In genomic region chr18:58870130-58870529, GRCh38 we compare ENCODE assay signal across 20 cellular contexts. TPM values are rescaled to one million over a fixed set of nuclear protein-coding genes. Genes with fewer than 3 reads are reported as not detected.
DNase-seq lines count a peak whose midpoint lies in the region; ATAC-seq and TF ChIP-seq lines count a peak whose summit lies in the region.
"Had no signal": no experiment of that assay in that cellular context is flagged by ENCODE, and none has a peak within 500 bp of the region (broad histone marks: within the 10 kb centered on the region; RNA-seq: fewer than 3 reads in every experiment).

No MANE protein-coding gene starts in this region.

- WGBS in SK-N-SH (ENCODE audit: low lambda C conversion rate) = 95% methylated on average over 5 of the region's 5 CpGs

- no peaks in the 10 kb centered on the region for H3K9me3 Mint-ChIP-seq in nephron
- H3K9me3 Mint-ChIP-seq: effector memory CD8-positive, alpha-beta T cell had no signal

- H3K36me3 ChIP-seq in SK-N-SH (replicated peaks in 1 of 2; ENCODE audit: control insufficient read depth in 1 of 2, insufficient read depth in 2 of 2, low read length in 1 of 2) = peaks cover 31 to 40% of the 10 kb centered on the region in 2 experiments
- no peaks in the 10 kb centered on the region for H3K36me3 ChIP-seq in breast epithelium
- H3K36me3 ChIP-seq in tibial artery = peaks cover 11 to 33% (median 16%) of the 10 kb centered on the region in 3 donors

- DNase-seq in SK-N-SH (no peak), breast epithelium (ENCODE audit: low spot score in 2 of 2) (no peak), tibial artery (no peak)
- DNase-seq in activated effector memory CD4-positive, alpha-beta T cell treated with anti-CD3 and anti-CD28 coated beads, Interleukin-2, amount 50 U/mL, for 16 hours = no peak
- DNase-seq: activated CD8-positive, alpha-beta T cell treated with anti-CD3 and anti-CD28 coated beads, Interleukin-2, amount 10 ng/mL, durations not matched to agents 7 days and 5 days; effector memory CD8-positive, alpha-beta T cell; foreskin keratinocyte; Karpas-422; NCI-H1436 treated with DMSO at 0.1 percent for 48 hours; OCI-M1; stimulated activated naive CD8-positive, alpha-beta T cell treated with anti-CD3 and anti-CD28 coated beads, Interleukin-15, Interleukin-2, amounts not matched to agents 100 U/mL and 50 U/mL, for 24 hours had no signal

- H3K27me3 ChIP-seq in SK-N-SH (ENCODE audit: insufficient read depth) = no peaks in the 10 kb centered on the region
- H3K27me3 ChIP-seq in breast epithelium = no peaks in the 10 kb centered on the region
- H3K27me3 ChIP-seq in tibial artery = no peaks in the 10 kb centered on the region
- H3K27me3 ChIP-seq: foreskin keratinocyte had no signal

- H3K4me1 Mint-ChIP-seq in nephron = peaks cover 59% of the 10 kb centered on the region

- TF ChIP-seq POLR2A in breast epithelium (IDR thresholded peaks at IDR 0.05) = no peak

- no peak for TF ChIP-seq CTCF in SK-N-SH (IDR thresholded peaks at IDR 0.05)
- no peak for TF ChIP-seq CTCF in breast epithelium (IDR thresholded peaks at IDR 0.05)
- no peak for TF ChIP-seq CTCF in nephron (IDR thresholded peaks at IDR 0.05; ENCODE audit: unreplicated experiment in 3 of 3)
- TF ChIP-seq CTCF in tibial artery (IDR thresholded peaks at IDR 0.05) = no peak

- peak overlapping the region; percentile 12 to 92 (median 86) for H3K27ac Mint-ChIP-seq in nephron
- H3K27ac Mint-ChIP-seq: activated CD8-positive, alpha-beta T cell treated with anti-CD3 and anti-CD28 coated beads, Interleukin-2, amount 10 ng/mL, durations not matched to agents 7 days and 5 days; memory B cell had no signal

- H3K9me3 ChIP-seq in SK-N-SH (no peaks in the 10 kb centered on the region), breast epithelium (no peaks in the 10 kb centered on the region), tibial artery (no peaks in the 10 kb centered on the region)

- H3K4me2 ChIP-seq in SK-N-SH = no peak overlapping the region

- TF ChIP-seq EP300 in SK-N-SH (IDR thresholded peaks at IDR 0.05; ENCODE audit: borderline replicate concordance in 1 of 2, low read depth in 1 of 2, low read length in 1 of 2) = no peak

- H2AFZ ChIP-seq in SK-N-SH (ENCODE audit: low read depth) = no peak overlapping the region

- peaks cover 74% of the 10 kb centered on the region for H3K79me2 ChIP-seq in SK-N-SH (ENCODE audit: insufficient read depth)

- no peaks in the 10 kb centered on the region for H3K27me3 Mint-ChIP-seq in nephron (ENCODE audit: low read depth)
- H3K27me3 Mint-ChIP-seq: memory B cell had no signal

- peaks cover 89% of the 10 kb centered on the region for H3K36me3 Mint-ChIP-seq in nephron (ENCODE audit: low read depth)

- no peak overlapping the region for H3K4me3 Mint-ChIP-seq in nephron
- H3K4me3 Mint-ChIP-seq: activated CD8-positive, alpha-beta T cell treated with anti-CD3 and anti-CD28 coated beads, Interleukin-2, amount 10 ng/mL, durations not matched to agents 7 days and 5 days; CD14-positive monocyte; effector memory CD8-positive, alpha-beta T cell; memory B cell had no signal

- no peak for TF ChIP-seq RAD21 in SK-N-SH (IDR thresholded peaks at IDR 0.05; ENCODE audit: low read length)

- intact Hi-C loops in breast epithelium (cut with DNase I; ENCODE audit: low total_unique reads) = no loop called here
- intact Hi-C loops in tibial artery (cut with DNase I; ENCODE audit: low total_unique reads) = no loop called here

- POLR2A ChIA-PET in SK-N-SH (lab: Yijun Ruan, JAX) = no interaction called here

- H3F3A ChIP-seq in SK-N-SH (replicated peaks; ENCODE audit: insufficient read depth) = peaks cover 12% of the 10 kb centered on the region

- no peak overlapping the region for H3K9ac ChIP-seq in SK-N-SH

- H3K4me3 ChIP-seq in SK-N-SH (ENCODE audit: low read depth in 2 of 2, low read length in 1 of 2) (no peak overlapping the region), breast epithelium (no peak overlapping the region), tibial artery (no peak overlapping the region)
- H3K4me3 ChIP-seq: skin epidermis had no signal

- peaks cover 24 to 42% of the 10 kb centered on the region in 2 experiments for H3K4me1 ChIP-seq in SK-N-SH (ENCODE audit: control insufficient read depth in 1 of 2, insufficient read depth in 2 of 2, low read depth in 1 of 2, low read length in 1 of 2)
- H3K4me1 ChIP-seq in breast epithelium = peaks cover 0 to 7% of the 10 kb centered on the region in 2 donors
- peaks cover 0 to 72% (median 45%) of the 10 kb centered on the region in 4 donors for H3K4me1 ChIP-seq in tibial artery

- peak; percentile 26; the same call in 2 of the 3 replicates for ATAC-seq in SK-N-SH treated with all-trans-retinoic acid at 6 μM for 48 hours
- no peak for ATAC-seq in GM18870 (IDR thresholded peaks at IDR 0.05; ENCODE audit: unreplicated experiment)
- ATAC-seq in HG03097 (IDR thresholded peaks at IDR 0.05; ENCODE audit: low FRiP score, unreplicated experiment) = no peak
- ATAC-seq: activated CD8-positive, alpha-beta T cell treated with anti-CD3 and anti-CD28 coated beads, Interleukin-2, amount 10 ng/mL, durations not matched to agents 7 days and 5 days; effector memory CD8-positive, alpha-beta T cell; foreskin keratinocyte; stimulated activated naive CD8-positive, alpha-beta T cell treated with anti-CD3 and anti-CD28 coated beads, Interleukin-15, Interleukin-2, amounts not matched to agents 100 U/mL and 50 U/mL, for 24 hours had no signal

- H4K20me1 ChIP-seq in SK-N-SH (ENCODE audit: insufficient read depth) = no peaks in the 10 kb centered on the region

- no peaks in the 10 kb centered on the region for H3K9me2 ChIP-seq in SK-N-SH

- H3K27ac ChIP-seq in SK-N-SH (ENCODE audit: low read depth in 2 of 2, low read length in 1 of 2) (no peak overlapping the region; a peak in 1 of 4 replicates), breast epithelium (peak overlapping the region; percentile 3 to 10), tibial artery (peak overlapping the region; percentile 51 to 60)
- H3K27ac ChIP-seq: 22Rv1, foreskin keratinocyte, HL-60 had no signal

- CTCF ChIA-PET in SK-N-SH (lab: Yijun Ruan, JAX) = no interaction called here

TF ChIP-seq in SK-N-SH treated with all-trans-retinoic acid at 6 μM for 48 hours, 23 proteins besides CTCF, POLR2A, EP300 and RAD21 (continues in another document):
- TF ChIP-seq ZNF70 (CRISPR knock-in tag; IDR thresholded peaks at IDR 0.05) (no peak), SNAI2 (CRISPR knock-in tag; IDR thresholded peaks at IDR 0.05) (no peak), CSRNP3 (CRISPR knock-in tag; IDR thresholded peaks at IDR 0.05) (no peak), CREB5 (CRISPR knock-in tag; IDR thresholded peaks at IDR 0.05; ENCODE audit: low read depth) (no peak)

TF ChIP-seq in SK-N-SH, 30 proteins besides CTCF, POLR2A, EP300 and RAD21:
- TF ChIP-seq GATA2 (CRISPR knock-in tag; IDR thresholded peaks at IDR 0.05) (no peak), YY1 (IDR thresholded peaks at IDR 0.05; ENCODE audit: low read depth) (no peak), FOSL2 (IDR thresholded peaks at IDR 0.05; ENCODE audit: borderline replicate concordance, low read depth) (no peak), NRF1 (IDR thresholded peaks at IDR 0.05; ENCODE audit: low read depth, low read length) (no peak), FOXM1 (IDR thresholded peaks at IDR 0.05; ENCODE audit: low read depth) (no peak), USF2 (IDR thresholded peaks at IDR 0.05; ENCODE audit: borderline replicate concordance, low read depth, low read length) (no peak), TAF1 (IDR thresholded peaks at IDR 0.05; ENCODE audit: borderline replicate concordance, low read depth, low read length) (no peak), IRF3 (IDR thresholded peaks at IDR 0.05; ENCODE audit: low read depth, low read length) (no peak), JUND (IDR thresholded peaks at IDR 0.05) (no peak), TEAD4 (IDR thresholded peaks at IDR 0.05; ENCODE audit: borderline replicate concordance, insufficient read depth) (no peak), SMC3 (IDR thresholded peaks at IDR 0.05; ENCODE audit: low read depth, low read length) (no peak)

RNA-seq across cellular contexts. Expression of gene ZNF532, which starts 5.5 kb away (rescaled TPM):
- polyA plus RNA-seq in SK-N-SH (2012; rRNA removed) = 34.7 and 39.2 TPM in 2 replicates
- 30.4 and 39.2 TPM in 2 replicates for polyA plus RNA-seq in SK-N-SH (2012; cell fraction: cytosol; rRNA removed)
- 55.0 and 70.9 TPM in 2 replicates for polyA plus RNA-seq in SK-N-SH (2012; cell fraction: nucleus; rRNA removed)
- total RNA-seq in breast epithelium = 10 to 100 TPM; 55.5 to 71.7 (median 62.3) TPM

Comparison
In these comparisons a context has a peak if more than half of its experiments do, and no peak if none do; other contexts are left out.
1. H3K27ac ChIP-seq: peak in breast epithelium (2 of 2) and tibial artery (2 of 2); none in SK-N-SH (0 of 2).